26 cellular contexts compared by ENCODE assay signal in the genomic region with DNA sequence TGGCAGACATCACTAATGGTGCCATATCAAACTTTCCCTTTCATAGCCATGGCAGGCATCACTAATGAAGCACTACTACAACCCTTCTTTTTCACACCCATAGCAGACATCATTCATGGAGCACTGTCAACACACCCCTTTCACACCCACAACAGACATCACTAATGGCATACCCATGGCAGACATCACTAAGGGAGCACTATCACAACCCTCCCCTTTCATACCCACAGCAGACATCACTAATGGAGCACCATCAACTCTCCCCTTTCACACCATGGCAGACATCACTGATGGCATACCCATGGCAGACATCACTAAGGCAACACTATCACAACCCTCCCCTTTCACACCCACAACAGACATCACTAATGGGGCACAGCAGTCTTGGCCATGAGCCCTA. TPM values are rescaled to one million over a fixed set of nuclear protein-coding genes. Genes with fewer than 3 reads are reported as not detected.
"Had no signal": no experiment of that assay in that cellular context is flagged by ENCODE, and none has a peak within 500 bp of the region (broad histone marks: within the 10 kb centered on the region; RNA-seq: fewer than 3 reads in every experiment).

No MANE protein-coding gene starts in this region.

- H3K4me3 ChIP-seq: body of pancreas, neural progenitor cell, right lobe of liver, skin epidermis, testis, uterus had no signal

- H3K36me3 ChIP-seq: neural progenitor cell, right lobe of liver, uterus had no signal

- ATAC-seq: activated CD4-positive, CD25-positive, alpha-beta regulatory T cell treated with anti-CD3 and anti-CD28 coated beads, Interleukin-2, amount 50 U/mL, for 24 hours; activated naive CD8-positive, alpha-beta T cell treated with anti-CD3 and anti-CD28 coated beads, Interleukin-2, amount 50 U/mL, for 24 hours; body of pancreas; esophagus mucosa; naive thymus-derived CD8-positive, alpha-beta T cell; stimulated activated effector memory CD8-positive, alpha-beta T cell treated with anti-CD3 and anti-CD28 coated beads, Interleukin-12 subunit alpha, Interleukin-12 subunit beta, amount 100 ng/mL, for 72 hours; T-helper 17 cell had no signal

- H3K9me3 ChIP-seq: body of pancreas, right lobe of liver, testis, uterus had no signal

- FAIRE-seq: endothelial cell of umbilical vein, frontal cortex, islet of Langerhans had no signal

- H3K27me3 ChIP-seq: body of pancreas, neural progenitor cell, right lobe of liver, testis, uterus had no signal

- DNase-seq: activated CD4-positive, alpha-beta memory T cell treated with anti-CD3 and anti-CD28 coated beads, Interleukin-2, amount 10 ng/mL, durations not matched to agents 7 days and 5 days; activated CD4-positive, alpha-beta T cell treated with anti-CD3 and anti-CD28 coated beads, Interleukin-2, amount 10 ng/mL, durations not matched to agents 24 days and 14 days; activated gamma-delta T cell; activated naive CD4-positive, alpha-beta T cell treated with anti-CD3 and anti-CD28 coated beads, Interleukin-2, amount 50 U/mL, for 16 hours; activated naive CD8-positive, alpha-beta T cell treated with anti-CD3 and anti-CD28 coated beads, Interleukin-2, amount 50 U/mL, for 24 hours; anterior cingulate cortex; body of pancreas; caudate nucleus; effector memory CD4-positive, alpha-beta T cell; head of caudate nucleus; naive thymus-derived CD8-positive, alpha-beta T cell; posterior cingulate gyrus; right lobe of liver; stimulated activated CD4-positive, alpha-beta T cell treated with anti-CD3 and anti-CD28 coated beads, Interleukin-2, amount 100 ng/mL, for 24 hours; T-helper 17 cell; testis; trophoblast cell; uterus had no signal

- H2AFZ ChIP-seq: neural progenitor cell had no signal

- H3K4me1 ChIP-seq: neural progenitor cell, right lobe of liver, uterus had no signal

- H3K9ac ChIP-seq: neural progenitor cell had no signal

- H3K4me2 ChIP-seq: neural progenitor cell had no signal

- H3K27ac ChIP-seq: body of pancreas, neural progenitor cell, right lobe of liver, skin epidermis, uterus had no signal

RNA-seq across cellular contexts. Expression of a gene that starts 33.7 kb away (rescaled TPM):
- total RNA-seq: activated CD4-positive, alpha-beta memory T cell treated with anti-CD3 and anti-CD28 coated beads, Interleukin-2, amount 10 ng/mL, durations not matched to agents 7 days and 5 days had no signal

RNA-seq across cellular contexts. Expression of a gene that starts 53.7 kb away (rescaled TPM):
- total RNA-seq: naive thymus-derived CD8-positive, alpha-beta T cell had no signal
- polyA plus RNA-seq: naive thymus-derived CD8-positive, alpha-beta T cell had no signal
